Comparison of ENCODE assay signal across 14 cellular contexts in the genomic region with DNA sequence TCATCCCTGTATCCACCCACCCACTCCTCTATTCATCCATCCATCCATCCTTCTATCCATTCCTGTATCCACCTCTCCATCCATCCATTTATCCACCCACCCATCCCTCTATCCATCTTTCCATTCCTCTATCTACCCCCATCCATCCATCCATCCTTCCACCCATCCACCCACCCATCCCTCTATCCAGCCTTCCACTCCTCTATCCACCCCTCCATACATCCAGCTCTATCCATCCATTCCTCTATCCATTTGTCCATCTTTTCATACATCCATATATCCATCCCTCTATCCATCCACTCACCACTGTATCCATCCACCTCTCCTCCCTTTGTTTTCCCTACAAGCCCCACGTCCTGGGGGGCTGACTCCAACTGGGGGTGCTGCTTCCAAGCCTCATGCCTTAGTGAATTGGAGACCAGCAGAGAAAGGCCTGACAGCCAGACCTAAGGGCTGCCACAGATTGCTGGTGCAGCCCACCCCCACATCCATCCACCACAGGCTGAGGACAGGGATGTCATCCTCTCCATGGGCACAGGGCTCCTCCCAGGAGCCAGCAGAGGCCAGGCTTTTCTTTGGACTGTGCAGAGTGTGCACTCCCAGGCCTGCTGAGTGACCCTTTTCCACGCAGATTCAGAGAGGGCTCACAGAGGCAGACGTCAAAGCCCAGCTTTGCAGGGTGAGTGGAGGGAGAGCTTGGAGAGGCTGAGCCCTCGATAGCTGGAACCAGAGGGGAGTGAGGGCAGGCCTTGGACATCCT. TPM values are rescaled to one million over a fixed set of nuclear protein-coding genes. Genes with fewer than 3 reads are reported as not detected.
"Had no signal": no experiment of that assay in that cellular context is flagged by ENCODE, and none has a peak within 500 bp of the region (broad histone marks: within the 10 kb centered on the region; RNA-seq: fewer than 3 reads in every experiment).

No MANE protein-coding gene starts in this region.

- ATAC-seq: activated CD4-positive, alpha-beta T cell treated with anti-CD3 and anti-CD28 coated beads for 36 hours; foreskin keratinocyte; pancreas; stimulated activated memory B cell treated with anti-CD40 and anti-IgM and Interleukin-4, amounts not matched to agents 10 μg/mL and 1 μg/mL and 100 μg/mL, for 72 hours had no signal

- H3K9me3 Mint-ChIP-seq: activated CD4-positive, alpha-beta memory T cell treated with anti-CD3 and anti-CD28 coated beads, Interleukin-2, amount 10 ng/mL, durations not matched to agents 7 days and 5 days; activated naive CD8-positive, alpha-beta T cell treated with anti-CD3 and anti-CD28 coated beads for 36 hours; immature natural killer cell had no signal

- DNase-seq: activated CD4-positive, alpha-beta memory T cell treated with anti-CD3 and anti-CD28 coated beads, Interleukin-2, amount 10 ng/mL, durations not matched to agents 7 days and 5 days; activated CD4-positive, alpha-beta T cell treated with anti-CD3 and anti-CD28 coated beads for 36 hours; activated gamma-delta T cell; activated naive CD8-positive, alpha-beta T cell treated with anti-CD3 and anti-CD28 coated beads for 36 hours; activated T-cell treated with anti-CD3 and anti-CD28 coated beads, Interleukin-2, amount 50 U/mL, for 48 hours; anterior cingulate cortex; brain microvascular endothelial cell; effector CD8-positive, alpha-beta T cell; foreskin keratinocyte; immature natural killer cell; stimulated activated CD4-positive, alpha-beta T cell treated with anti-CD3 and anti-CD28 coated beads, Interleukin-2, amount 100 ng/mL, for 48 hours; substantia nigra had no signal

- H3K4me3 Mint-ChIP-seq: activated CD4-positive, alpha-beta memory T cell treated with anti-CD3 and anti-CD28 coated beads, Interleukin-2, amount 10 ng/mL, durations not matched to agents 7 days and 5 days; activated CD4-positive, alpha-beta T cell treated with anti-CD3 and anti-CD28 coated beads for 36 hours; activated naive CD8-positive, alpha-beta T cell treated with anti-CD3 and anti-CD28 coated beads for 36 hours; stimulated activated memory B cell treated with anti-CD40 and anti-IgM and Interleukin-4, amounts not matched to agents 10 μg/mL and 1 μg/mL and 100 μg/mL, for 72 hours had no signal

- H3K27ac Mint-ChIP-seq: activated CD4-positive, alpha-beta memory T cell treated with anti-CD3 and anti-CD28 coated beads, Interleukin-2, amount 10 ng/mL, durations not matched to agents 7 days and 5 days; activated CD4-positive, alpha-beta T cell treated with anti-CD3 and anti-CD28 coated beads for 36 hours; activated naive CD8-positive, alpha-beta T cell treated with anti-CD3 and anti-CD28 coated beads for 36 hours; stimulated activated memory B cell treated with anti-CD40 and anti-IgM and Interleukin-4, amounts not matched to agents 10 μg/mL and 1 μg/mL and 100 μg/mL, for 72 hours had no signal

- FAIRE-seq: pancreas had no signal

- H3K27me3 Mint-ChIP-seq: activated CD4-positive, alpha-beta T cell treated with anti-CD3 and anti-CD28 coated beads for 36 hours; activated naive CD8-positive, alpha-beta T cell treated with anti-CD3 and anti-CD28 coated beads for 36 hours had no signal

- H3K36me3 Mint-ChIP-seq: activated naive CD8-positive, alpha-beta T cell treated with anti-CD3 and anti-CD28 coated beads for 36 hours; immature natural killer cell; stimulated activated memory B cell treated with anti-CD40 and anti-IgM and Interleukin-4, amounts not matched to agents 10 μg/mL and 1 μg/mL and 100 μg/mL, for 72 hours had no signal

RNA-seq across cellular contexts. Expression of a gene that starts 18.9 kb away (rescaled TPM):
- total RNA-seq: foreskin keratinocyte had no signal
